In genomic region chr5:151493599-151494136, GRCh38 we compare ENCODE assay signal across 17 cellular contexts.
"Had no signal": no experiment of that assay in that cellular context is flagged by ENCODE, and none has a peak within 500 bp of the region (broad histone marks: within the 10 kb centered on the region; RNA-seq: fewer than 3 reads in every experiment).

No MANE protein-coding gene starts in this region.

- H3K4me2 ChIP-seq: hepatocyte had no signal

- H3K4me1 Mint-ChIP-seq: activated CD4-positive, alpha-beta T cell treated with anti-CD3 and anti-CD28 coated beads, Interleukin-2, amount 10 ng/mL, durations not matched to agents 7 days and 5 days had no signal

- H3K27me3 ChIP-seq: esophagus muscularis mucosa, hepatocyte, ovary had no signal

- H3K4me3 ChIP-seq: esophagus muscularis mucosa, hepatocyte, ovary, psoas muscle had no signal

- H3K79me2 ChIP-seq: hepatocyte had no signal

- H3K36me3 ChIP-seq: ovary had no signal

- H3K9me3 ChIP-seq: esophagus muscularis mucosa, ovary, psoas muscle had no signal

- H3K27me3 Mint-ChIP-seq: activated CD4-positive, alpha-beta T cell treated with anti-CD3 and anti-CD28 coated beads, Interleukin-2, amount 10 ng/mL, durations not matched to agents 7 days and 5 days had no signal

- ATAC-seq: activated CD8-positive, alpha-beta T cell treated with anti-CD3 and anti-CD28 coated beads, Interleukin-2, amount 10 ng/mL, durations not matched to agents 7 days and 5 days; activated T-cell treated with anti-CD3 and anti-CD28 coated beads, Interleukin-2, amount 50 U/mL, for 4 hours; left colon; psoas muscle had no signal

- H3K9me3 Mint-ChIP-seq: activated CD4-positive, alpha-beta T cell treated with anti-CD3 and anti-CD28 coated beads, Interleukin-2, amount 10 ng/mL, durations not matched to agents 7 days and 5 days; activated T-cell treated with anti-CD3 and anti-CD28 coated beads, Interleukin-2, amount 50 U/mL, for 4 hours had no signal

- DNase-seq: activated CD4-positive, alpha-beta T cell treated with anti-CD3 and anti-CD28 coated beads, Interleukin-2, amount 10 ng/mL, durations not matched to agents 7 days and 5 days; activated CD8-positive, alpha-beta T cell treated with anti-CD3 and anti-CD28 coated beads, Interleukin-2, amount 10 ng/mL, durations not matched to agents 7 days and 5 days; activated naive CD4-positive, alpha-beta T cell treated with anti-CD3 and anti-CD28 coated beads, Interleukin-2, amount 50 U/mL, for 16 hours; activated T-cell treated with anti-CD3 and anti-CD28 coated beads, Interleukin-2, amount 50 U/mL, for 4 hours; dermis blood vessel endothelial cell; effector memory CD4-positive, alpha-beta T cell; left colon; mammary epithelial cell; midbrain; ovary; psoas muscle; stimulated activated CD8-positive, alpha-beta memory T cell treated with anti-CD3 and anti-CD28 coated beads, Interleukin-4, amount 100 ng/mL, for 48 hours; stimulated activated naive CD4-positive, alpha-beta T cell had no signal

- H3K27ac Mint-ChIP-seq: activated CD4-positive, alpha-beta T cell treated with anti-CD3 and anti-CD28 coated beads, Interleukin-2, amount 10 ng/mL, durations not matched to agents 7 days and 5 days; activated CD8-positive, alpha-beta T cell treated with anti-CD3 and anti-CD28 coated beads, Interleukin-2, amount 10 ng/mL, durations not matched to agents 7 days and 5 days had no signal

- H3K4me1 ChIP-seq: esophagus muscularis mucosa had no signal

- FAIRE-seq: endothelial cell of umbilical vein had no signal

- H2AFZ ChIP-seq: hepatocyte had no signal

- H3K4me3 Mint-ChIP-seq: activated CD4-positive, alpha-beta T cell treated with anti-CD3 and anti-CD28 coated beads, Interleukin-2, amount 10 ng/mL, durations not matched to agents 7 days and 5 days; activated CD8-positive, alpha-beta T cell treated with anti-CD3 and anti-CD28 coated beads, Interleukin-2, amount 10 ng/mL, durations not matched to agents 7 days and 5 days; activated T-cell treated with anti-CD3 and anti-CD28 coated beads, Interleukin-2, amount 50 U/mL, for 4 hours; neural crest cell had no signal

- H3K27ac ChIP-seq: hepatocyte, ovary, psoas muscle had no signal
